23 cellular contexts compared by ENCODE assay signal in genomic region chr4:165403667-165404066, GRCh38. TPM values are rescaled to one million over a fixed set of nuclear protein-coding genes. Genes with fewer than 3 reads are reported as not detected.
A peak's percentile ranks its signal among the peaks of the same experiment; 100 is the strongest.
DNase-seq lines count a peak whose midpoint lies in the region; ATAC-seq and TF ChIP-seq lines count a peak whose summit lies in the region.
"Had no signal": no experiment of that assay in that cellular context is flagged by ENCODE, and none has a peak within 500 bp of the region (broad histone marks: within the 10 kb centered on the region; RNA-seq: fewer than 3 reads in every experiment).

No MANE protein-coding gene starts in this region.

- H3K27ac ChIP-seq in brain microvascular endothelial cell: no peak overlapping the region
- H3K27ac ChIP-seq in esophagus squamous epithelium: no peak overlapping the region
- H3K27ac ChIP-seq: C4-2B, sigmoid colon, thoracic aorta, vagina had no signal

- peak; percentile 27 for DNase-seq in Ammon's horn (ENCODE audit: low spot score)
- peak; percentile 8 for DNase-seq in ELR (ENCODE audit: low read depth)
- DNase-seq in NCI-H446 (lab: John Stamatoyannopoulos, UW): peak; percentile 89 to 93
- DNase-seq in brain microvascular endothelial cell: no peak
- DNase-seq in GM19240 (ENCODE audit: insufficient read length, low spot score): no peak
- DNase-seq in esophagus squamous epithelium (lab: John Stamatoyannopoulos, UW): no peak
- no peak for DNase-seq in HK-2 (ENCODE audit: unreplicated experiment)
- DNase-seq: activated CD4-positive, alpha-beta T cell treated with anti-CD3 and anti-CD28 coated beads, Interleukin-2, amount 50 U/mL, for 1 hour; activated naive CD4-positive, alpha-beta T cell treated with anti-CD3 and anti-CD28 coated beads, Interleukin-2, amount 50 U/mL, for 16 hours; Calu3; head of caudate nucleus; Karpas-422; mammary epithelial cell; NCI-H2029; NCI-H526; sigmoid colon; stimulated activated naive CD8-positive, alpha-beta T cell treated with anti-CD3 and anti-CD28 coated beads, Interleukin-15, Interleukin-2, amounts not matched to agents 100 U/mL and 50 U/mL, for 24 hours had no signal

- TF ChIP-seq CTCF in brain microvascular endothelial cell (IDR thresholded peaks at IDR 0.05; ENCODE audit: low read depth, low read length, missing control alignments) (peak; percentile 7), esophagus squamous epithelium (IDR thresholded peaks at IDR 0.05) (no peak)

- no peaks in the 10 kb centered on the region for H3K9me3 ChIP-seq in esophagus squamous epithelium
- H3K9me3 ChIP-seq: sigmoid colon, thoracic aorta, vagina had no signal

- intact Hi-C loops in esophagus squamous epithelium (cut with DNase I): no loop called here

- ATAC-seq in HG03135 (IDR thresholded peaks at IDR 0.05; ENCODE audit: unreplicated experiment): no peak
- ATAC-seq: stimulated activated naive CD8-positive, alpha-beta T cell treated with anti-CD3 and anti-CD28 coated beads, Interleukin-15, Interleukin-2, amounts not matched to agents 100 U/mL and 50 U/mL, for 24 hours had no signal

- H3K4me3 ChIP-seq in brain microvascular endothelial cell (ENCODE audit: low read depth, low read length) (no peak overlapping the region), esophagus squamous epithelium (no peak overlapping the region)
- H3K4me3 ChIP-seq: sigmoid colon, thoracic aorta, vagina had no signal

- no peak for TF ChIP-seq POLR2A in esophagus squamous epithelium (IDR thresholded peaks at IDR 0.05)

- H3K4me1 ChIP-seq in esophagus squamous epithelium: no peaks in the 10 kb centered on the region
- H3K4me1 ChIP-seq: sigmoid colon, vagina had no signal

- in situ Hi-C loops in brain microvascular endothelial cell (cut with HindIII; ENCODE audit: low pct_ligation_motif_present, low sequenced_read_pairs): no loop called here

- 93 to 94% methylated on average over 3 to 4 of the region's 4 CpGs for WGBS in esophagus squamous epithelium, 2 donors

- H3K36me3 ChIP-seq in brain microvascular endothelial cell (replicated peaks) (no peaks in the 10 kb centered on the region), esophagus squamous epithelium (no peaks in the 10 kb centered on the region)
- H3K36me3 ChIP-seq: sigmoid colon, thoracic aorta, vagina had no signal

- H3K27me3 ChIP-seq in brain microvascular endothelial cell (replicated peaks): no peaks in the 10 kb centered on the region
- no peaks in the 10 kb centered on the region for H3K27me3 ChIP-seq in esophagus squamous epithelium
- H3K27me3 ChIP-seq: sigmoid colon, vagina had no signal

RNA-seq across cellular contexts. Expression of gene CPE, which starts 24.9 kb away (rescaled TPM):
- total RNA-seq in esophagus squamous epithelium: 10 to 100 TPM in 3 of 4 donors, 1 to 10 TPM in 1; 6.6 to 50.4 (median 24.1) TPM
- total RNA-seq: activated T-helper 1 cell treated with anti-CD3 and anti-CD28 coated beads, Interleukin-12 subunit alpha, Interleukin-12 subunit beta, Interleukin-2, Interleukin-4 antibody, amounts not matched to agents 30 ng/mL and 10 ng/mL and 1 ng/mL, durations not matched to agents 14 hours and 24 hours and 36 hours; OCI-LY7 had no signal

Comparison
In these comparisons a context has a peak if more than half of its experiments do, and no peak if none do; other contexts are left out.
1. DNase-seq: peak in Ammon's horn (single experiment), ELR (single experiment) and NCI-H446 (2 of 2); none in brain microvascular endothelial cell (single experiment), GM19240 (single experiment), esophagus squamous epithelium (single experiment) and HK-2 (single experiment).